Comparison of ENCODE assay signal across 8 cellular contexts in the genomic region with DNA sequence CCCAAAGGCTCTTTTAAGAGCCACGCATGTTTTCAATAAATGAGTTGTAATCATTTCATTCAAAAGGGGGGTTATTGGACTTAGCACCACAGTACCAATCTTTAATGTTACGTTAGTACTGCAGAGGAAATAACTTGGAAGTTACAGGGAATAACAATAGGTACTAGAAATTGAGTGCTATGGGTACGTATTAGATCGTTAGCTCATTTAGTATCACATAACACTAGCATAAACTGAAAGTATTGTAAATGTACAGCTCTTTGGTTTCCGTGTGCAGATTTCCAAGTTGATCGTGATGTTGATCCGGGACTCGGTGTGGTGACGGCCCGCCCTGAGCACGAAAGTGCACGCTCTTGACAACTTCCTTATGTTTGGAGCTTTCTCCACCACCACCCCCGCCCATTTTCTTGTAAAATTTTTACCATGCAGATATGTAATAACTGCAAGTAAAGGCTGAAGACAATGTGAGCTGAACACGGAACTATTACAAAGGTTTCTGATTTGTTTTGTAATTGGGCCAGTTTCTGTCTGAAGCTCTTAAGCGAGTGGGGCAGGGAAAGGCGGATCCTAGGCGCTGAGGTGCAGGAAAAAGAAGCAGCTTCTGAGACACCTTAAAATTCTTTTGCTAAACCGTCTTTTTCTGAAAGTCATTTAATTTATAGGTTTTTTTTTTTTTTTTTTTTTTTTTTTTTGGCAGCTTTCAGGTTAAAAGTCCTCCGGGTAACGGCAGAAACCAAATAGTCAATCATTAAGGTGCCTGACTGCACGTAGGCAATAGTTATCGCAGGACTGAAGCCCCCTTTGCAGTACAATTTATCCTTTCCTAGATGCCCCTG.
DNase-seq lines count a peak whose midpoint lies in the region; ATAC-seq and TF ChIP-seq lines count a peak whose summit lies in the region.

No MANE protein-coding gene starts in this region.

- H3K9me3 ChIP-seq in iPS-20b (ENCODE audit: insufficient read depth, low read depth, low read length), result no peaks in the 10 kb centered on the region

- peak overlapping the region; percentile 89 for H3K9ac ChIP-seq in iPS-20b (ENCODE audit: low read depth, low read length)

- H3K27me3 ChIP-seq in brain microvascular endothelial cell (replicated peaks), result no peaks in the 10 kb centered on the region
- H3K27me3 ChIP-seq in iPS-20b (ENCODE audit: insufficient read depth, low read length), result no peaks in the 10 kb centered on the region

- H3K4me3 ChIP-seq in LNCaP clone FGC (ENCODE audit: low read depth, low read length) (peak overlapping the region; percentile 79), brain microvascular endothelial cell (ENCODE audit: low read depth, low read length) (peak overlapping the region; percentile 73), iPS-20b (ENCODE audit: low read length) (peak overlapping the region; percentile 87), skin epidermis (peak overlapping the region; percentile 50 to 87 (median 57))

- TF ChIP-seq CTCF in LNCaP clone FGC (IDR thresholded peaks at IDR 0.05; ENCODE audit: control insufficient read depth, extremely low read depth, insufficient read depth) (no peak), brain microvascular endothelial cell (IDR thresholded peaks at IDR 0.05; ENCODE audit: low read depth, low read length, missing control alignments) (no peak), GM20000 (IDR thresholded peaks at IDR 0.05; ENCODE audit: extremely low read depth, missing control alignments) (no peak)

- peaks cover 6% of the 10 kb centered on the region; the same call in 1 of the 2 replicates for H3K4me1 ChIP-seq in iPS-20b (ENCODE audit: insufficient read depth, low read length)

- no peak for ATAC-seq in GM21515 (IDR thresholded peaks at IDR 0.05; ENCODE audit: unreplicated experiment)

- H3K4me3 Mint-ChIP-seq in T-helper 1 cell treated with Interleukin-12 subunit alpha and Interleukin-12 subunit beta and Interleukin-4 antibody, amounts not matched to agents 30 μg/mL and 1 μg/mL, for 36 hours, result peak overlapping the region; percentile 89

- peak overlapping the region; percentile 98 for H3K27ac Mint-ChIP-seq in T-helper 1 cell treated with Interleukin-12 subunit alpha and Interleukin-12 subunit beta and Interleukin-4 antibody, amounts not matched to agents 30 μg/mL and 1 μg/mL, for 36 hours

- H3K4me1 Mint-ChIP-seq in T-helper 1 cell treated with Interleukin-12 subunit alpha and Interleukin-12 subunit beta and Interleukin-4 antibody, amounts not matched to agents 30 μg/mL and 1 μg/mL, for 36 hours (ENCODE audit: low read depth), result peaks cover 40% of the 10 kb centered on the region

- H3K36me3 ChIP-seq in brain microvascular endothelial cell (replicated peaks) (no peaks in the 10 kb centered on the region), iPS-20b (ENCODE audit: insufficient read depth, low read depth, low read length) (no peaks in the 10 kb centered on the region)

- peaks cover 12% of the 10 kb centered on the region for H3K36me3 Mint-ChIP-seq in T-helper 1 cell treated with Interleukin-12 subunit alpha and Interleukin-12 subunit beta and Interleukin-4 antibody, amounts not matched to agents 30 μg/mL and 1 μg/mL, for 36 hours (ENCODE audit: low read depth)

- H3K9me3 Mint-ChIP-seq in T-helper 1 cell treated with Interleukin-12 subunit alpha and Interleukin-12 subunit beta and Interleukin-4 antibody, amounts not matched to agents 30 μg/mL and 1 μg/mL, for 36 hours, result no peaks in the 10 kb centered on the region

- DNase-seq in ELF-1 (ENCODE audit: low read depth, low spot score), result peak; percentile 65
- DNase-seq in LNCaP clone FGC (ENCODE audit: low read depth), result peak; percentile 95
- peak; percentile 43 for DNase-seq in brain microvascular endothelial cell
- DNase-seq in GM20000 (ENCODE audit: low spot score), result no peak

- H3K27ac ChIP-seq in brain microvascular endothelial cell, result peak overlapping the region; percentile 78
- peak overlapping the region; percentile 54 for H3K27ac ChIP-seq in iPS-20b (ENCODE audit: low read length)
- peak overlapping the region in 20 of 21 experiments; percentile 37 to 95 (median 72) for H3K27ac ChIP-seq in skin epidermis

- in situ Hi-C loops in brain microvascular endothelial cell (cut with HindIII; ENCODE audit: low pct_ligation_motif_present, low sequenced_read_pairs), result no loop called here

- H3K27me3 Mint-ChIP-seq in T-helper 1 cell treated with Interleukin-12 subunit alpha and Interleukin-12 subunit beta and Interleukin-4 antibody, amounts not matched to agents 30 μg/mL and 1 μg/mL, for 36 hours (ENCODE audit: low read depth), result peaks cover 17% of the 10 kb centered on the region
